26 cellular contexts compared by ENCODE assay signal in the genomic region with DNA sequence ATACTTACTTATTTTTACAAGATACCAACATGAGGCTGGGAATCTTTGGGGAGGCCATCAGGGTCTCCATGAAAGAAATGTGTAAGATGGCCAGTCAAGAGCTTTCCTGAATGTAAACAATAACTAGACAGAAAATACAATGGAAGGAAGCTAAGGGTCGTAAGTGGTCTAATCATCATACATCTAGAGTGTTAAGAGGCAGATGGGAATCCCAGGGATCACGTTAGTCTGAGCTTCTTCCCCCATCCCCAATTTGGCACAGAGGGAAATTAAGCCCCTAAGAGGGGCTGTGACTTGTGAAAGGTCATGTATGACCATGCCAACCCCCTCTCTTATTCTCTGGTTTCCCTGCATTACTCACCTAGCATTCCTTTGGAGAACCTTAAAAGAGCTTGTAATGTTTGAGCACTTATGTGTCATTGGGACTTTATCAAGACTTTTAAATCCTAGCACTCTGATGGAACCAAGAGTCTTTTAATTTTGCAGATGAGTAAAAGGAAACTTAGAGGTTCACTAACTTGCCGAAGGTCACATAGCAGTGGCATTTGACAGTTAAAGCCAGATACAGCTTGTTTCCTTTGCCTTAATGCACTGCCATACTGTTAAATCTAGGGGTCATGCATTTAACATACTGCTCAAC. TPM values are rescaled to one million over a fixed set of nuclear protein-coding genes. Genes with fewer than 3 reads are reported as not detected.
DNase-seq lines count a peak whose midpoint lies in the region; ATAC-seq and TF ChIP-seq lines count a peak whose summit lies in the region.
"Had no signal": no experiment of that assay in that cellular context is flagged by ENCODE, and none has a peak within 500 bp of the region (broad histone marks: within the 10 kb centered on the region; RNA-seq: fewer than 3 reads in every experiment).

No MANE protein-coding gene starts in this region.

- H3K4me1 ChIP-seq in right atrium auricular region = peaks cover 0 to 65% of the 10 kb centered on the region in 2 donors
- peaks cover 88% of the 10 kb centered on the region for H3K4me1 ChIP-seq in adipocyte (ENCODE audit: control insufficient read depth, insufficient read depth, low read length)
- H3K4me1 ChIP-seq in aorta (ENCODE audit: control insufficient read depth in 1 of 2, insufficient read depth in 2 of 2, low read length in 2 of 2) = peaks cover 10 to 22% of the 10 kb centered on the region in 2 donors
- H3K4me1 ChIP-seq in CD8-positive, alpha-beta memory T cell (ENCODE audit: insufficient read depth, low read length) = no peaks in the 10 kb centered on the region

- ATAC-seq in left cardiac atrium (no peak), aorta (ENCODE audit: low FRiP score) (no peak), GM18511 (IDR thresholded peaks at IDR 0.05; ENCODE audit: unreplicated experiment) (no peak)
- ATAC-seq: activated T-cell treated with anti-CD3 and anti-CD28 coated beads, Interleukin-2, amount 50 U/mL, for 4 hours; effector memory CD8-positive, alpha-beta T cell; left colon; natural killer cell had no signal

- H3K36me3 ChIP-seq in right atrium auricular region (peaks cover 7% of the 10 kb centered on the region), adipocyte (ENCODE audit: control insufficient read depth, insufficient read depth, low read length, severe bottlenecking) (peaks cover 58% of the 10 kb centered on the region), aorta (ENCODE audit: control insufficient read depth in 1 of 2, insufficient read depth in 2 of 2, low read length in 1 of 2) (peaks cover 0 to 3% of the 10 kb centered on the region in 2 donors)
- H3K36me3 ChIP-seq in CD8-positive, alpha-beta memory T cell (ENCODE audit: insufficient read depth, low read length) = no peaks in the 10 kb centered on the region

- H3K36me3 Mint-ChIP-seq in CD8-positive, alpha-beta memory T cell = peaks cover 0 to 21% (median 3%) of the 10 kb centered on the region in 3 donors
- H3K36me3 Mint-ChIP-seq: natural killer cell had no signal

- no peak for TF ChIP-seq CTCF in right atrium auricular region (IDR thresholded peaks at IDR 0.05)

- intact Hi-C loops in left cardiac atrium (cut with DNase I) (loop anchor here (5.0 to 10.0 kb wide), 2 partner anchors 43 to 51 kb away; a partner anchor contains a TSS), aorta (cut with DNase I) (loop anchor here (5.0 to 10.0 kb wide), 6 partner anchors 43 to 451 kb away; no protein-coding TSS in a partner anchor)

- DNase-seq in right atrium auricular region (ENCODE audit: low spot score) = no peak
- no peak for DNase-seq in left cardiac atrium
- no peak for DNase-seq in adipocyte (ENCODE audit: low read depth)
- peak; percentile 58 for DNase-seq in kidney tubule cell (ENCODE audit: low spot score)
- no peak for DNase-seq in aorta
- DNase-seq in OCI-M2 (lab: John Stamatoyannopoulos, UW; ENCODE audit: unreplicated experiment) = no peak
- no peak for DNase-seq in CD8-positive, alpha-beta memory T cell
- DNase-seq: activated CD4-positive, alpha-beta T cell treated with anti-CD3 and anti-CD28 coated beads for 1 hour; activated naive CD4-positive, alpha-beta T cell treated with anti-CD3 and anti-CD28 coated beads, Interleukin-2, amount 50 U/mL, for 16 hours; activated T-cell treated with anti-CD3 and anti-CD28 coated beads, Interleukin-2, amount 50 U/mL, for 4 hours; anterior cingulate cortex; C1 segment of cervical spinal cord; effector memory CD8-positive, alpha-beta T cell; GDM1; KBM-7; left colon; natural killer cell; NCI-H1694; NCI-H2171 treated with DMSO at 0.1 percent for 48 hours; NCI-H526; sigmoid colon; substantia nigra; T-helper 9 cell had no signal

- H3K27ac ChIP-seq in right atrium auricular region = peak overlapping the region; percentile 23 to 92
- H3K27ac ChIP-seq in aorta (ENCODE audit: low read depth in 1 of 2, low read length in 2 of 2) = peak overlapping the region; percentile 1 to 57
- no peak overlapping the region for H3K27ac ChIP-seq in CD8-positive, alpha-beta memory T cell (ENCODE audit: low read depth, low read length)
- H3K27ac ChIP-seq: parathyroid adenoma had no signal

- H3K27me3 Mint-ChIP-seq in CD8-positive, alpha-beta memory T cell = no peaks in the 10 kb centered on the region
- H3K27me3 Mint-ChIP-seq: effector memory CD8-positive, alpha-beta T cell had no signal

- no peak overlapping the region for H3K4me3 Mint-ChIP-seq in CD8-positive, alpha-beta memory T cell
- H3K4me3 Mint-ChIP-seq: activated T-cell treated with anti-CD3 and anti-CD28 coated beads, Interleukin-2, amount 50 U/mL, for 4 hours; effector memory CD8-positive, alpha-beta T cell; mesothelial cell of epicardium; natural killer cell had no signal

- CTCF ChIA-PET in CD8-positive, alpha-beta memory T cell (lab: Charles Lee) = interaction anchor here (0.9 to 1.8 kb wide), 4 partner anchors 9 to 303 kb away, joined by 3 to 5 read pairs (median 4); no protein-coding TSS in a partner anchor

- H3K9me3 Mint-ChIP-seq in CD8-positive, alpha-beta memory T cell = no peaks in the 10 kb centered on the region
- H3K9me3 Mint-ChIP-seq: activated T-cell treated with anti-CD3 and anti-CD28 coated beads, Interleukin-2, amount 50 U/mL, for 4 hours; effector memory CD8-positive, alpha-beta T cell; mesothelial cell of epicardium; natural killer cell had no signal

- H3K4me3 ChIP-seq in right atrium auricular region (no peak overlapping the region), adipocyte (ENCODE audit: low read length) (peak overlapping the region; percentile 8), aorta (ENCODE audit: low read length in 2 of 2) (no peak overlapping the region)
- no peak overlapping the region for H3K4me3 ChIP-seq in CD8-positive, alpha-beta memory T cell (ENCODE audit: low read length)
- H3K4me3 ChIP-seq: sigmoid colon had no signal

- H3K9me3 ChIP-seq in right atrium auricular region (no peaks in the 10 kb centered on the region), adipocyte (ENCODE audit: control insufficient read depth, low read length) (no peaks in the 10 kb centered on the region), aorta (ENCODE audit: control insufficient read depth, low read length) (no peaks in the 10 kb centered on the region)
- H3K9me3 ChIP-seq in CD8-positive, alpha-beta memory T cell (ENCODE audit: low read length) = no peaks in the 10 kb centered on the region
- H3K9me3 ChIP-seq: sigmoid colon had no signal

- H3K4me1 Mint-ChIP-seq in CD8-positive, alpha-beta memory T cell = peaks cover 4 to 6% (median 5%) of the 10 kb centered on the region in 3 donors

- H3K9ac ChIP-seq in adipocyte (ENCODE audit: low read length) = peak overlapping the region; percentile 86
- H3K9ac ChIP-seq: parathyroid adenoma had no signal

- H3K27me3 ChIP-seq in right atrium auricular region (no peaks in the 10 kb centered on the region), adipocyte (replicated peaks; ENCODE audit: control insufficient read depth, insufficient read depth, low read length) (no peaks in the 10 kb centered on the region), aorta (ENCODE audit: control insufficient read depth in 1 of 2, insufficient read depth in 2 of 2, low read length in 1 of 2) (no peaks in the 10 kb centered on the region)
- H3K27me3 ChIP-seq in CD8-positive, alpha-beta memory T cell (ENCODE audit: insufficient read depth, low read length, poor library complexity, severe bottlenecking) = no peaks in the 10 kb centered on the region
- H3K27me3 ChIP-seq: sigmoid colon had no signal

- WGBS in aorta, 2 donors = 91 to 92% methylated on average over 3 of the region's 3 CpGs

- H3K27ac Mint-ChIP-seq in CD8-positive, alpha-beta memory T cell = no peak overlapping the region
- H3K27ac Mint-ChIP-seq: mesothelial cell of epicardium, natural killer cell had no signal

- POLR2A ChIA-PET in CD8-positive, alpha-beta memory T cell (lab: Charles Lee) = no interaction called here

RNA-seq across cellular contexts. Expression of a gene that starts 46.1 kb away (rescaled TPM):
- total RNA-seq in right atrium auricular region (10 to 100 TPM in 1 of 2 donors, 1 to 10 TPM in 1; 10.0 to 13.4 TPM), left cardiac atrium (10 to 100 TPM; 15.6 to 27.4 TPM), aorta (10 to 100 TPM; 29.5 to 54.5 TPM)
- polyA plus RNA-seq in aorta = 1 to 10 TPM; 3.9 to 4.1 TPM
- 10 to 100 TPM; 12.7 to 13.2 TPM for total RNA-seq in CD8-positive, alpha-beta memory T cell
- polyA plus RNA-seq in CD8-positive, alpha-beta memory T cell = 1.4 TPM

RNA-seq across cellular contexts. Expression of a gene that starts 46.5 kb away (rescaled TPM):
- 10 to 100 TPM; 54.2 to 58.7 TPM for total RNA-seq in right atrium auricular region
- 10 to 100 TPM; 32.6 TPM for total RNA-seq in left cardiac atrium
- 10 to 100 TPM; 18.1 to 24.3 TPM for total RNA-seq in aorta
- 10 to 100 TPM; 27.3 to 44.2 TPM for polyA plus RNA-seq in aorta
- 10 to 100 TPM; 33.9 to 35.1 TPM for total RNA-seq in CD8-positive, alpha-beta memory T cell
- polyA plus RNA-seq in CD8-positive, alpha-beta memory T cell = 39.9 TPM

RNA-seq across cellular contexts. Expression of a gene that starts 47.8 kb away (rescaled TPM):
- total RNA-seq in right atrium auricular region (1 to 10 TPM in 1 of 2 donors, under 1 TPM in 1; 0.98 to 5.2 TPM), left cardiac atrium (1 to 10 TPM; 2.3 to 3.5 TPM), aorta (1 to 10 TPM; 1.1 to 3.0 TPM)
- 1 to 10 TPM in 1 of 2 donors, under 1 TPM in 1; 0.88 to 2.2 TPM for polyA plus RNA-seq in aorta
- 1 to 10 TPM; 7.9 to 9.3 TPM for total RNA-seq in CD8-positive, alpha-beta memory T cell
- 0.81 TPM for polyA plus RNA-seq in CD8-positive, alpha-beta memory T cell

RNA-seq across cellular contexts. Expression of a gene that starts 47.8 kb away (rescaled TPM):
- 1 to 10 TPM; 4.9 to 8.0 TPM for total RNA-seq in right atrium auricular region
- 10 to 100 TPM in 1 of 2 donors, 1 to 10 TPM in 1; 7.2 to 10.9 TPM for total RNA-seq in left cardiac atrium
- 10 to 100 TPM in 1 of 2 donors, 1 to 10 TPM in 1; 6.7 to 14.3 TPM for total RNA-seq in aorta
- 10 to 100 TPM; 12.7 to 14.3 TPM for polyA plus RNA-seq in aorta
- total RNA-seq in CD8-positive, alpha-beta memory T cell = 10 to 100 TPM; 17.4 to 22.2 TPM
- polyA plus RNA-seq in CD8-positive, alpha-beta memory T cell = 2.3 TPM
